17 cellular contexts compared by ENCODE assay signal in genomic region chr11:131649861-131650260, GRCh38.
"Had no signal": no experiment of that assay in that cellular context is flagged by ENCODE, and none has a peak within 500 bp of the region (broad histone marks: within the 10 kb centered on the region; RNA-seq: fewer than 3 reads in every experiment).

No MANE protein-coding gene starts in this region.

- H3K4me2 ChIP-seq: hepatocyte had no signal

- H3K27me3 ChIP-seq: upper lobe of left lung, uterus had no signal

- ATAC-seq: left colon; psoas muscle; sciatic nerve; stimulated activated memory B cell treated with anti-CD40 and anti-IgM and Interleukin-4, amounts not matched to agents 10 μg/mL and 1 μg/mL and 100 μg/mL, for 72 hours had no signal

- H3K4me3 ChIP-seq: hepatocyte, psoas muscle, spleen, tibial artery, upper lobe of left lung, uterus had no signal

- H3K79me2 ChIP-seq: hepatocyte had no signal

- H3K36me3 ChIP-seq: spleen, tibial artery, upper lobe of left lung, uterus had no signal

- H3K9me3 ChIP-seq: psoas muscle, spleen, tibial artery, upper lobe of left lung, uterus had no signal

- DNase-seq: effector CD4-positive, alpha-beta T cell; foreskin melanocyte; left colon; mesendoderm; naive B cell; psoas muscle; retina; spleen; stimulated activated CD4-positive, alpha-beta T cell treated with anti-CD3 and anti-CD28 coated beads, Interleukin-15, amount 100 ng/mL, for 24 hours; stimulated activated CD4-positive, alpha-beta T cell treated with anti-CD3 and anti-CD28 coated beads, Interleukin-1b, Interleukin-23, amount 100 ng/mL, for 48 hours; stimulated activated CD4-positive, alpha-beta T cell treated with anti-CD3 and anti-CD28 coated beads, Interleukin-4, amount 100 ng/mL, for 24 hours; tibial artery; upper lobe of left lung; uterus had no signal

- H2AFZ ChIP-seq: hepatocyte had no signal

- H3K27ac ChIP-seq: hepatocyte, psoas muscle, spleen, tibial artery, upper lobe of left lung, uterus had no signal

- H3K4me1 ChIP-seq: psoas muscle, spleen, tibial artery, upper lobe of left lung, uterus had no signal
